2 cellular contexts compared by ENCODE assay signal in the genomic region with DNA sequence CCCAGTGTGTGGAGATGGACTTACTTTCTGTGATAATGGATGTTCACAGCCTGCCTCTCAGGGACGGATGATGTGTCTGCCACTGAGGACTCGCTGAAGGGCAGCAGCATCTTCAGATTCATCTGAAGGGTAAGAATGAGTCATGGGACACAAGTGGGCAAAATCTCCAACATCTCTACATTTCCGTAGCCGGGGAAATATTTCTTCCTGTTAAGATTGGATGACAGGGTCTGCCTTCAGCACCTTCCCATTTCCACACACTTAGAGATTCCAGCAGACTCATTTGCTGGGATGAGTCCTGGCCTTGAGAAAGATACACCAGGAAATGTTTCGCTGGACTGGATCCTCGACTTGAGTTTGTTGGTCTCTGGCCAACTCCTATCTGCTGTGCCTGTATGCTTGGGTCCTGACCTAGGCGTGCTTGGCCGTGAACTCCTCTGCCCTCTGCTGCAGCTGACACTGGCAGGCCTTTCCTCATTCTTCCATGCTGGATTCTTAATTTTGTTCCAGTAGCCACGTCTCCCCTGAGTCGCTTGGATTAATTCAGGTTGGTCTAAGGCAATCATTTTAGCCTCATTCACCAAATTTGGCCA.
TF ChIP-seq lines count a peak whose summit lies in the region.

No MANE protein-coding gene starts in this region.

TF ChIP-seq in liver, 16 proteins besides CTCF, POLR2A, EP300 and RAD21:
- TF ChIP-seq NR2F2 (IDR thresholded peaks at IDR 0.05) (peak; percentile 94), RXRA (IDR thresholded peaks at IDR 0.05) (no peak)

TF ChIP-seq in HepG2, 621 proteins besides CTCF, POLR2A, EP300 and RAD21:
- no peak for TF ChIP-seq RXRA (CRISPR knock-in tag; IDR thresholded peaks at IDR 0.05)
- TF ChIP-seq TBP (CRISPR knock-in tag; IDR thresholded peaks at IDR 0.05) = no peak
- no peak for TF ChIP-seq POLR2AphosphoS5 (IDR thresholded peaks at IDR 0.05; ENCODE audit: low read depth, low read length)
- TF ChIP-seq, protein P1, sequence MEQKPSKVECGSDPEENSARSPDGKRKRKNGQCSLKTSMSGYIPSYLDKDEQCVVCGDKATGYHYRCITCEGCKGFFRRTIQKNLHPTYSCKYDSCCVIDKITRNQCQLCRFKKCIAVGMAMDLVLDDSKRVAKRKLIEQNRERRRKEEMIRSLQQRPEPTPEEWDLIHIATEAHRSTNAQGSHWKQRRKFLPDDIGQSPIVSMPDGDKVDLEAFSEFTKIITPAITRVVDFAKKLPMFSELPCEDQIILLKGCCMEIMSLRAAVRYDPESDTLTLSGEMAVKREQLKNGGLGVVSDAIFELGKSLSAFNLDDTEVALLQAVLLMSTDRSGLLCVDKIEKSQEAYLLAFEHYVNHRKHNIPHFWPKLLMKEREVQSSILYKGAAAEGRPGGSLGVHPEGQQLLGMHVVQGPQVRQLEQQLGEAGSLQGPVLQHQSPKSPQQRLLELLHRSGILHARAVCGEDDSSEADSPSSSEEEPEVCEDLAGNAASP (CRISPR knock-in tag; IDR thresholded peaks at IDR 0.05; ENCODE audit: borderline replicate concordance) = no peak
- TF ChIP-seq, protein P2, sequence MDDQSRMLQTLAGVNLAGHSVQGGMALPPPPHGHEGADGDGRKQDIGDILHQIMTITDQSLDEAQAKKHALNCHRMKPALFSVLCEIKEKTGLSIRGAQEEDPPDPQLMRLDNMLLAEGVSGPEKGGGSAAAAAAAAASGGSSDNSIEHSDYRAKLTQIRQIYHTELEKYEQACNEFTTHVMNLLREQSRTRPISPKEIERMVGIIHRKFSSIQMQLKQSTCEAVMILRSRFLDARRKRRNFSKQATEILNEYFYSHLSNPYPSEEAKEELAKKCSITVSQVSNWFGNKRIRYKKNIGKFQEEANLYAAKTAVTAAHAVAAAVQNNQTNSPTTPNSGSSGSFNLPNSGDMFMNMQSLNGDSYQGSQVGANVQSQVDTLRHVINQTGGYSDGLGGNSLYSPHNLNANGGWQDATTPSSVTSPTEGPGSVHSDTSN (CRISPR knock-in tag; IDR thresholded peaks at IDR 0.05; ENCODE audit: borderline replicate concordance) = no peak
- no peak for TF ChIP-seq MTF1 (CRISPR knock-in tag; IDR thresholded peaks at IDR 0.05)
- no peak for TF ChIP-seq NFE2L1 (CRISPR knock-in tag; IDR thresholded peaks at IDR 0.05; ENCODE audit: borderline replicate concordance)
- TF ChIP-seq RFX3 (CRISPR knock-in tag; IDR thresholded peaks at IDR 0.05) = no peak
- no peak for TF ChIP-seq ZNF263 (CRISPR knock-in tag; IDR thresholded peaks at IDR 0.05)
- no peak for TF ChIP-seq JUND (CRISPR knock-in tag; IDR thresholded peaks at IDR 0.05)
- no peak for TF ChIP-seq KLF12 (CRISPR knock-in tag; IDR thresholded peaks at IDR 0.05; ENCODE audit: borderline replicate concordance)
- no peak for TF ChIP-seq WIZ (CRISPR knock-in tag; IDR thresholded peaks at IDR 0.05)
- no peak for TF ChIP-seq ZNF552 (CRISPR knock-in tag; IDR thresholded peaks at IDR 0.05; ENCODE audit: borderline replicate concordance)
